Comparison of ENCODE assay signal across 9 cellular contexts in genomic region chr10:21173433-21173963, GRCh38.
DNase-seq lines count a peak whose midpoint lies in the region; ATAC-seq, FAIRE-seq and TF ChIP-seq lines count a peak whose summit lies in the region.
"Had no signal": no experiment of that assay in that cellular context is flagged by ENCODE, and none has a peak within 500 bp of the region (broad histone marks: within the 10 kb centered on the region; RNA-seq: fewer than 3 reads in every experiment).

No MANE protein-coding gene starts in this region.

- H3K4me2 ChIP-seq in H1 (ENCODE audit: insufficient read depth in 1 of 2, low read depth in 2 of 2, low read length in 2 of 2) (peak overlapping the region; percentile 94 to 100), neural progenitor cell (peak overlapping the region; percentile 99)

- H3K27ac ChIP-seq in H1 (ENCODE audit: low read depth, low read length) (no peak overlapping the region), neural progenitor cell (no peak overlapping the region)
- no peak overlapping the region for H3K27ac ChIP-seq in CD4-positive, alpha-beta memory T cell (ENCODE audit: low read depth, low read length)

- H3K4me1 Mint-ChIP-seq in neural progenitor cell (peaks cover 66% of the 10 kb centered on the region), immature natural killer cell (peaks cover 0 to 1% of the 10 kb centered on the region in 2 donors)
- H3K4me1 Mint-ChIP-seq in CD4-positive, alpha-beta memory T cell: peaks cover 0 to 21% (median 7%) of the 10 kb centered on the region in 4 donors

- TF ChIP-seq CTCF in AG09309 (IDR thresholded peaks at IDR 0.05; ENCODE audit: control insufficient read depth, insufficient read depth, low read depth, low read length, missing control alignments) (no peak), LNCaP clone FGC (IDR thresholded peaks at IDR 0.05; ENCODE audit: control insufficient read depth, extremely low read depth, insufficient read depth) (no peak), H1 (IDR thresholded peaks at IDR 0.05; ENCODE audit: control extremely low read depth in 1 of 3, insufficient read depth in 1 of 3, low read depth in 1 of 3, low read length in 3 of 3) (no peak), neural progenitor cell (IDR thresholded peaks at IDR 0.05) (no peak)

- H3K9me3 Mint-ChIP-seq in neural progenitor cell (peaks cover 8% of the 10 kb centered on the region), immature natural killer cell (no peaks in the 10 kb centered on the region)
- H3K9me3 Mint-ChIP-seq in CD4-positive, alpha-beta memory T cell: no peaks in the 10 kb centered on the region

- no peak overlapping the region for H2BK120ac ChIP-seq in H1 (replicated peaks; ENCODE audit: low read depth, low read length)

- CTCF ChIA-PET in H1 (lab: Charles Lee; ENCODE audit: partially characterized antibody): interaction anchor here (1.8 to 2.3 kb wide), 2 partner anchors 18 to 94 kb away, joined by 11 to 12 read pairs; no protein-coding TSS in a partner anchor
- CTCF ChIA-PET in CD4-positive, alpha-beta memory T cell (lab: Charles Lee; ENCODE audit: partially characterized antibody): no interaction called here

- peak overlapping the region; percentile 76; the same call in 1 of the 2 replicates for H2BK15ac ChIP-seq in H1 (ENCODE audit: low read length)

- H3K4me1 ChIP-seq in H1 (replicated peaks in 1 of 4; ENCODE audit: control insufficient read depth in 3 of 4, insufficient read depth in 4 of 4, low read length in 3 of 4): peaks cover 0 to 6% (median 3%) of the 10 kb centered on the region in 4 experiments; a peak in 4 of 7 replicates
- H3K4me1 ChIP-seq in neural progenitor cell: peaks cover 42% of the 10 kb centered on the region
- H3K4me1 ChIP-seq in CD4-positive, alpha-beta memory T cell (ENCODE audit: insufficient read depth, low read length): no peaks in the 10 kb centered on the region

- H3K18ac ChIP-seq in H1 (ENCODE audit: extremely low read depth, low read length): peak overlapping the region; percentile 68

- H2BK5ac ChIP-seq in H1 (ENCODE audit: low read depth, low read length): no peak overlapping the region

- FAIRE-seq in H1 (lab: Jason Lieb, UNC): no peak
- FAIRE-seq: TTC549 had no signal

- peaks cover 15% of the 10 kb centered on the region; the same call in 1 of the 2 replicates for H3K23me2 ChIP-seq in H1 (ENCODE audit: low read depth, low read length)

- no peak overlapping the region for H2BK20ac ChIP-seq in H1 (ENCODE audit: low read length)

- H3K4ac ChIP-seq in H1 (replicated peaks; ENCODE audit: insufficient read length, low read depth, low read length): no peak overlapping the region

- H3K23ac ChIP-seq in H1 (ENCODE audit: insufficient read length): no peak overlapping the region

- no peak for DNase-seq in AG09309 (ENCODE audit: low read depth)
- no peak for DNase-seq in LNCaP clone FGC (ENCODE audit: low read depth)
- DNase-seq in H1 (ENCODE audit: low read depth in 1 of 2, low spot score in 2 of 2): peak in 1 of 2 experiments; percentile 74
- peak; percentile 58 for DNase-seq in neural progenitor cell (ENCODE audit: low spot score)
- DNase-seq in immature natural killer cell: no peak
- no peak for DNase-seq in CD4-positive, alpha-beta memory T cell
- DNase-seq in NOMO-1 treated with dmso at 0.1 percent for 144 hours (lab: John Stamatoyannopoulos, UW; ENCODE audit: unreplicated experiment): no peak

- H3K9me3 ChIP-seq in H1 (ENCODE audit: insufficient read depth in 2 of 2, low read depth in 1 of 2, low read length in 1 of 2) (no peaks in the 10 kb centered on the region), neural progenitor cell (ENCODE audit: low read depth) (no peaks in the 10 kb centered on the region)
- no peaks in the 10 kb centered on the region for H3K9me3 ChIP-seq in CD4-positive, alpha-beta memory T cell (ENCODE audit: control insufficient read depth in 1 of 2, low read length in 2 of 2)

- peaks cover 0 to 18% (median 11%) of the 10 kb centered on the region in 4 experiments; a peak in 6 of 7 replicates for H3K27me3 ChIP-seq in H1 (replicated peaks in 1 of 4; ENCODE audit: control insufficient read depth in 3 of 4, extremely low read depth in 1 of 4, insufficient read depth in 3 of 4, low read length in 3 of 4)
- H3K27me3 ChIP-seq in neural progenitor cell: no peaks in the 10 kb centered on the region
- H3K27me3 ChIP-seq in CD4-positive, alpha-beta memory T cell (ENCODE audit: insufficient read depth, low read length): peaks cover 6% of the 10 kb centered on the region

- peaks cover 0 to 10% (median 0%) of the 10 kb centered on the region in 4 experiments; a peak in 1 of 8 replicates for H3K36me3 ChIP-seq in H1 (ENCODE audit: control insufficient read depth in 2 of 4, insufficient read depth in 4 of 4, low read length in 3 of 4)
- no peaks in the 10 kb centered on the region for H3K36me3 ChIP-seq in neural progenitor cell
- H3K36me3 ChIP-seq in CD4-positive, alpha-beta memory T cell (ENCODE audit: insufficient read depth, low read length): no peaks in the 10 kb centered on the region

- H3K14ac ChIP-seq in H1 (ENCODE audit: insufficient read length): no peak overlapping the region

- no peak for TF ChIP-seq POLR2A in H1 (IDR thresholded peaks at IDR 0.05; ENCODE audit: control extremely low read depth in 1 of 2, low read depth in 2 of 2, low read length in 2 of 2)

- no peak overlapping the region; the same call in 1 of the 2 replicates for H2BK12ac ChIP-seq in H1 (ENCODE audit: low read depth, low read length)

- intact Hi-C loops in CD4-positive, alpha-beta memory T cell (cut with micrococcal nuclease): no loop called here

- no peak for TF ChIP-seq EP300 in H1 (IDR thresholded peaks at IDR 0.05; ENCODE audit: borderline replicate concordance in 1 of 2, low read depth in 2 of 2, low read length in 2 of 2)

- WGBS in H1 (ENCODE audit: extremely low coverage in 1 of 2, insufficient coverage in 1 of 2, insufficient read length in 1 of 2, insufficient replicate concordance in 2 of 2, low coverage in 1 of 2, low lambda C conversion rate in 2 of 2, missing lambda C conversion rate in 1 of 2), 2 experiments: 1% methylated on average over 47 of the region's 60 CpGs; no CpG with 5 or more reads in 1 of the 2 experiments

- H3K4me3 Mint-ChIP-seq in neural progenitor cell (peak overlapping the region; percentile 98), immature natural killer cell (no peak overlapping the region)
- peak overlapping the region in 4 of 8 donors; percentile 10 to 66 (median 36) for H3K4me3 Mint-ChIP-seq in CD4-positive, alpha-beta memory T cell

- H4K8ac ChIP-seq in H1 (ENCODE audit: extremely low read depth, insufficient read depth, low read length): no peak overlapping the region

- H3K9ac ChIP-seq in H1 (replicated peaks in 1 of 4; ENCODE audit: extremely low read depth in 1 of 4, low read depth in 3 of 4, low read length in 3 of 4) (peak overlapping the region in 2 of 4 experiments; percentile 20 to 46; a peak in 4 of 7 replicates), neural progenitor cell (no peak overlapping the region)

- H2AFZ ChIP-seq in H1 (ENCODE audit: low read length) (no peak overlapping the region), neural progenitor cell (replicated peaks) (peak overlapping the region; percentile 84)

- H3K4me3 ChIP-seq in AG09309 (ENCODE audit: control insufficient read depth, low read depth, low read length) (peak overlapping the region; percentile 18; the same call in 1 of the 2 replicates), LNCaP clone FGC (ENCODE audit: low read depth, low read length) (peak overlapping the region; percentile 72), H1 (ENCODE audit: extremely low read depth in 1 of 4, insufficient read depth in 2 of 4, low read depth in 3 of 4, low read length in 4 of 4) (peak overlapping the region; percentile 59 to 82 (median 66)), neural progenitor cell (peak overlapping the region; percentile 89)
- H3K4me3 ChIP-seq in CD4-positive, alpha-beta memory T cell (ENCODE audit: low read length in 2 of 2): no peak overlapping the region

- H4K20me1 ChIP-seq in H1 (replicated peaks in 1 of 2; ENCODE audit: control insufficient read depth in 1 of 2, insufficient read depth in 2 of 2, low read length in 2 of 2) (peaks cover 0 to 2% of the 10 kb centered on the region in 2 experiments), neural progenitor cell (ENCODE audit: low read depth) (peaks cover 4% of the 10 kb centered on the region)

- TF ChIP-seq RAD21 in H1 (IDR thresholded peaks at IDR 0.05 in 1 of 2, conservative IDR thresholded peaks at IDR 0.05 in 1 of 2; ENCODE audit: low read depth in 2 of 2, low read length in 2 of 2): no peak

- no peak overlapping the region for H4K91ac ChIP-seq in H1 (replicated peaks; ENCODE audit: insufficient read length, low read length)

- H4K5ac ChIP-seq in H1 (ENCODE audit: insufficient read length, low read depth, low read length): no peak overlapping the region

- no peak for ATAC-seq in HG03196 (IDR thresholded peaks at IDR 0.05; ENCODE audit: unreplicated experiment)

- H3F3A ChIP-seq in neural progenitor cell (ENCODE audit: low read depth): peaks cover 59% of the 10 kb centered on the region

- no peak overlapping the region for H3K56ac ChIP-seq in H1 (replicated peaks; ENCODE audit: insufficient read length, low read depth, low read length)

- peak overlapping the region; percentile 96 for H3K27ac Mint-ChIP-seq in neural progenitor cell
- H3K27ac Mint-ChIP-seq in immature natural killer cell: no peak overlapping the region
- H3K27ac Mint-ChIP-seq in CD4-positive, alpha-beta memory T cell: peak overlapping the region in 1 of 7 donors; percentile 14

- POLR2A ChIA-PET in H1 (lab: Charles Lee; ENCODE audit: partially characterized antibody): no interaction called here
- POLR2A ChIA-PET in CD4-positive, alpha-beta memory T cell (lab: Charles Lee; ENCODE audit: partially characterized antibody): no interaction called here

- no peak overlapping the region for H2AK5ac ChIP-seq in H1 (ENCODE audit: low read depth, low read length)

- H3K27me3 Mint-ChIP-seq in neural progenitor cell (ENCODE audit: insufficient read depth, low read depth) (no peaks in the 10 kb centered on the region), immature natural killer cell (ENCODE audit: low read depth in 3 of 3) (peaks cover 7 to 29% (median 14%) of the 10 kb centered on the region in 3 donors)
- H3K27me3 Mint-ChIP-seq in CD4-positive, alpha-beta memory T cell: peaks cover 22 to 30% of the 10 kb centered on the region in 2 donors

- no peaks in the 10 kb centered on the region for H3K79me1 ChIP-seq in H1 (ENCODE audit: low read depth, low read length)

- H3K36me3 Mint-ChIP-seq in neural progenitor cell: peaks cover 24% of the 10 kb centered on the region
- H3K36me3 Mint-ChIP-seq in immature natural killer cell: no peaks in the 10 kb centered on the region
- H3K36me3 Mint-ChIP-seq in CD4-positive, alpha-beta memory T cell: no peaks in the 10 kb centered on the region

- H3K79me2 ChIP-seq in H1 (ENCODE audit: control insufficient read depth in 1 of 2, insufficient read depth in 2 of 2, low read length in 2 of 2) (no peaks in the 10 kb centered on the region), neural progenitor cell (ENCODE audit: low read depth) (peaks cover 54% of the 10 kb centered on the region)

TF ChIP-seq in H1, 55 proteins besides CTCF, POLR2A, EP300 and RAD21 (continues in another document):
- no peak for TF ChIP-seq TAF1 (IDR thresholded peaks at IDR 0.05; ENCODE audit: low read depth, low read length)

Comparison
In these comparisons a context has a peak if more than half of its experiments do, and no peak if none do; other contexts are left out.
1. H3K4me3 ChIP-seq: peak in AG09309 (single experiment), LNCaP clone FGC (single experiment), H1 (4 of 4) and neural progenitor cell (single experiment); none in CD4-positive, alpha-beta memory T cell (0 of 2).